ENCODE assay signal across 9 cellular contexts in genomic region chr10:32971536-32972091, GRCh38. TPM values are rescaled to one million over a fixed set of nuclear protein-coding genes. Genes with fewer than 3 reads are reported as not detected.
DNase-seq lines count a peak whose midpoint lies in the region; ATAC-seq and TF ChIP-seq lines count a peak whose summit lies in the region.
"Had no signal": no experiment of that assay in that cellular context is flagged by ENCODE, and none has a peak within 500 bp of the region (broad histone marks: within the 10 kb centered on the region; RNA-seq: fewer than 3 reads in every experiment).

No MANE protein-coding gene starts in this region.

- H3K9me3 Mint-ChIP-seq in CD4-positive, CD25-positive, alpha-beta regulatory T cell = no peaks in the 10 kb centered on the region
- H3K9me3 Mint-ChIP-seq in CD8-positive, alpha-beta T cell = no peaks in the 10 kb centered on the region

- BruUV-seq in OCI-LY7 (replicated peaks; lab: Mats Ljungman, UMichigan) = no TSS peak

- peak overlapping the region; percentile 26 to 94 (median 55) for H3K27ac Mint-ChIP-seq in CD4-positive, CD25-positive, alpha-beta regulatory T cell
- no peak overlapping the region for H3K27ac Mint-ChIP-seq in CD8-positive, alpha-beta T cell

- intact Hi-C loops in OCI-LY7 (cut with micrococcal nuclease; ENCODE audit: unreplicated experiment) = loop anchor here (1.0 to 2.0 kb wide), 2 partner anchors 9 to 13 kb away; partner anchors contain the start of gene ITGB1
- intact Hi-C loops in CD8-positive, alpha-beta T cell (cut with DNase I, micrococcal nuclease) = no loop called here

- H3K4me3 ChIP-seq in CD4-positive, CD25-positive, alpha-beta regulatory T cell (ENCODE audit: low read depth, low read length) = no peak overlapping the region
- peak overlapping the region; percentile 59 for H3K4me3 ChIP-seq in OCI-LY7 (ENCODE audit: low read depth, low read length, poor library complexity, severe bottlenecking)
- H3K4me3 ChIP-seq in CD8-positive, alpha-beta T cell (ENCODE audit: low read depth, low read length) = no peak overlapping the region
- H3K4me3 ChIP-seq: thoracic aorta had no signal

- peak overlapping the region; percentile 20 for H3K27ac ChIP-seq in CD4-positive, CD25-positive, alpha-beta regulatory T cell (ENCODE audit: insufficient read depth, low read length, poor library complexity, severe bottlenecking)
- H3K27ac ChIP-seq in OCI-LY7 (ENCODE audit: low read depth, low read length, poor library complexity, severe bottlenecking) = peak overlapping the region; percentile 99
- no peak overlapping the region for H3K27ac ChIP-seq in CD8-positive, alpha-beta T cell (ENCODE audit: low read depth, low read length)

- no peaks in the 10 kb centered on the region for H3K36me3 ChIP-seq in CD4-positive, CD25-positive, alpha-beta regulatory T cell (ENCODE audit: control insufficient read depth, insufficient read depth, low read length)
- peaks cover 12% of the 10 kb centered on the region; the same call in 1 of the 2 replicates for H3K36me3 ChIP-seq in OCI-LY7 (ENCODE audit: insufficient read depth, low read length)
- no peaks in the 10 kb centered on the region for H3K36me3 ChIP-seq in CD8-positive, alpha-beta T cell (ENCODE audit: insufficient read depth, low read length)
- H3K36me3 ChIP-seq: thoracic aorta had no signal

- DNase-seq in CD4-positive, CD25-positive, alpha-beta regulatory T cell = peak in 1 of 3 donors; percentile 72
- DNase-seq in OCI-LY7 (ENCODE audit: low spot score) (peak; percentile 92), kidney tubule cell (ENCODE audit: low spot score) (peak; percentile 70), occipital lobe (lab: John Stamatoyannopoulos, UW) (no peak)
- no peak for DNase-seq in CD8-positive, alpha-beta T cell

- CTCF ChIA-PET in OCI-LY7 (lab: Charles Lee; ENCODE audit: unreplicated experiment) = interaction anchor here (0.8 kb wide), 1 partner anchor 14 kb away, joined by 3 read pairs; no protein-coding TSS in a partner anchor
- CTCF ChIA-PET in CD8-positive, alpha-beta T cell (lab: Charles Lee) = interaction anchor here (1.2 to 3.3 kb wide), 2 partner anchors 29 to 37 kb away, joined by 3 to 8 read pairs; no protein-coding TSS in a partner anchor

- H3K4me3 Mint-ChIP-seq in CD4-positive, CD25-positive, alpha-beta regulatory T cell = peak overlapping the region in 2 of 4 donors; percentile 30 to 48
- no peak overlapping the region for H3K4me3 Mint-ChIP-seq in CD8-positive, alpha-beta T cell

- peaks cover 4% of the 10 kb centered on the region for H3K36me3 Mint-ChIP-seq in CD4-positive, CD25-positive, alpha-beta regulatory T cell
- no peaks in the 10 kb centered on the region for H3K36me3 Mint-ChIP-seq in CD8-positive, alpha-beta T cell

- H3K4me1 ChIP-seq in CD4-positive, CD25-positive, alpha-beta regulatory T cell (ENCODE audit: control insufficient read depth, insufficient read depth, low read length, poor library complexity, severe bottlenecking) = peaks cover 12% of the 10 kb centered on the region
- peaks cover 71% of the 10 kb centered on the region for H3K4me1 ChIP-seq in OCI-LY7 (ENCODE audit: insufficient read depth, low read length, poor library complexity, severe bottlenecking)
- H3K4me1 ChIP-seq in CD8-positive, alpha-beta T cell (ENCODE audit: insufficient read depth, low read length) = no peaks in the 10 kb centered on the region

- H4K20me1 ChIP-seq in OCI-LY7 (ENCODE audit: insufficient read depth, low read length) = no peaks in the 10 kb centered on the region

- no peaks in the 10 kb centered on the region for H3K9me2 ChIP-seq in OCI-LY7 (ENCODE audit: insufficient read depth, low read length)

- POLR2A ChIA-PET in OCI-LY7 (lab: Charles Lee) = interaction anchor here (0.6 to 5.4 kb wide), 16 partner anchors 8 to 163 kb away, joined by 3 to 57 read pairs (median 5); partner anchors contain the start of gene ITGB1
- POLR2A ChIA-PET in CD8-positive, alpha-beta T cell (lab: Charles Lee) = interaction anchor here (1.5 kb wide), 1 partner anchor 9 kb away, joined by 4 read pairs; no protein-coding TSS in a partner anchor

- H3K79me2 ChIP-seq in OCI-LY7 (ENCODE audit: insufficient read depth, low read depth, low read length) = peaks cover 3% of the 10 kb centered on the region; the same call in 1 of the 2 replicates

- H2AFZ ChIP-seq in OCI-LY7 (ENCODE audit: low read length) = peak overlapping the region; percentile 75; the same call in 1 of the 2 replicates

- peak overlapping the region; percentile 88 for H3K4me2 ChIP-seq in OCI-LY7 (ENCODE audit: low read length)

- no peak for TF ChIP-seq CTCF in OCI-LY7 (conservative IDR thresholded peaks at IDR 0.05; ENCODE audit: low read length)
- TF ChIP-seq CTCF in CD8-positive, alpha-beta T cell (IDR thresholded peaks at IDR 0.05) = no peak

- H3K27me3 ChIP-seq in CD4-positive, CD25-positive, alpha-beta regulatory T cell (ENCODE audit: control insufficient read depth, insufficient read depth, low read length) = no peaks in the 10 kb centered on the region
- no peaks in the 10 kb centered on the region for H3K27me3 ChIP-seq in CD8-positive, alpha-beta T cell (ENCODE audit: insufficient read depth, low read length)

- no peaks in the 10 kb centered on the region for H3K9me3 ChIP-seq in CD4-positive, CD25-positive, alpha-beta regulatory T cell (ENCODE audit: control insufficient read depth in 2 of 2, low read length in 2 of 2)
- peaks cover 22% of the 10 kb centered on the region; the same call in 1 of the 2 replicates for H3K9me3 ChIP-seq in OCI-LY7 (ENCODE audit: low read length)
- no peaks in the 10 kb centered on the region for H3K9me3 ChIP-seq in CD8-positive, alpha-beta T cell (ENCODE audit: low read length)
- H3K9me3 ChIP-seq: thoracic aorta had no signal

- no peaks in the 10 kb centered on the region for H3K27me3 Mint-ChIP-seq in CD4-positive, CD25-positive, alpha-beta regulatory T cell
- no peaks in the 10 kb centered on the region for H3K27me3 Mint-ChIP-seq in CD8-positive, alpha-beta T cell (ENCODE audit: low read depth)

- ATAC-seq in CD4-positive, CD25-positive, alpha-beta regulatory T cell (ENCODE audit: low read depth in 2 of 2) = peak; percentile 53 to 65
- peak; percentile 46 for ATAC-seq in HG03108 (IDR thresholded peaks at IDR 0.05; ENCODE audit: unreplicated experiment)
- no peak for ATAC-seq in CD8-positive, alpha-beta T cell
- ATAC-seq in HG03520 (IDR thresholded peaks at IDR 0.05; ENCODE audit: unreplicated experiment) = no peak
- no peak for ATAC-seq in GM19351 (IDR thresholded peaks at IDR 0.05; ENCODE audit: unreplicated experiment)

- peaks cover 10 to 22% (median 15%) of the 10 kb centered on the region in 4 donors for H3K4me1 Mint-ChIP-seq in CD4-positive, CD25-positive, alpha-beta regulatory T cell
- H3K4me1 Mint-ChIP-seq in CD8-positive, alpha-beta T cell (ENCODE audit: low read depth) = no peaks in the 10 kb centered on the region

RNA-seq across cellular contexts. Expression of gene ITGB1, which starts 13.6 kb away (rescaled TPM):
- 524 TPM for total RNA-seq in CD4-positive, CD25-positive, alpha-beta regulatory T cell
- 100 to 1,000 TPM; 360 to 577 (median 469) TPM for polyA plus RNA-seq in CD4-positive, CD25-positive, alpha-beta regulatory T cell
- 165 and 179 TPM in 2 replicates for total RNA-seq in OCI-LY7 (2014; rRNA removed; shearing (Covaris generic))
- total RNA-seq in OCI-LY7 (2022) = 167 and 199 TPM in 2 replicates
- 102 TPM for total RNA-seq in occipital lobe
- total RNA-seq in CD8-positive, alpha-beta T cell = 10 to 100 TPM; 34.2 to 34.5 TPM

Comparison
In these comparisons a context has a peak if more than half of its experiments do, and no peak if none do; other contexts are left out.
1. ATAC-seq: peak in CD4-positive, CD25-positive, alpha-beta regulatory T cell (2 of 2) and HG03108 (single experiment); none in CD8-positive, alpha-beta T cell (single experiment), HG03520 (single experiment) and GM19351 (single experiment).
2. DNase-seq: peak in OCI-LY7 (single experiment) and kidney tubule cell (single experiment); none in occipital lobe (single experiment) and CD8-positive, alpha-beta T cell (0 of 7).